8 cellular contexts compared by ENCODE assay signal in the genomic region with DNA sequence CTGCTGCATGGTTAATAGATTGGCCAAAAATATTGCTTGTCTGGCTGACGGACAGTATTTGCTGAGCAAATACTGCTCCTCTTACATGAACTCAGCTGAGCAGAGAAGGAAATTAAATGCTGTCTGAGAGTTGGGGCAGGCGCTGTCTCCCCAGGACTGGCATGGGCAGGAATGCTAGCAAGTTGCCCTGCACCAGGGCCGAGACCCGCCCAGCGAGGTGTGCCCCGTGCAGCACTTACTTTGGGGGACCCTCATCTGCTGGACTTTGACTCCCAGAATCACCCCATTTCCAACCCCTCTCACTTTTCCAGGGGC. TPM values are rescaled to one million over a fixed set of nuclear protein-coding genes. Genes with fewer than 3 reads are reported as not detected.
DNase-seq lines count a peak whose midpoint lies in the region; ATAC-seq and TF ChIP-seq lines count a peak whose summit lies in the region.

No MANE protein-coding gene starts in this region.

- no peaks in the 10 kb centered on the region for H3K9me3 ChIP-seq in SJCRH30 (replicated peaks)

- H3K4me3 ChIP-seq in GM12875 (ENCODE audit: low read depth, low read length): peak overlapping the region; percentile 74
- H3K4me3 ChIP-seq in SJCRH30: peak overlapping the region; percentile 71
- H3K4me3 ChIP-seq in retinal pigment epithelial cell (ENCODE audit: low read length): peak overlapping the region; percentile 63

- H3K4me1 ChIP-seq in SJCRH30: peaks cover 10% of the 10 kb centered on the region

- H3K27ac ChIP-seq in SJCRH30: no peak overlapping the region

- no peak for DNase-seq in SJCRH30
- peak; percentile 5 for DNase-seq in fibroblast of peridontal ligament (ENCODE audit: extremely low read depth)
- DNase-seq in retinal pigment epithelial cell (ENCODE audit: low read depth): no peak
- DNase-seq in epidermal melanocyte (ENCODE audit: insufficient read length, low spot score): no peak
- no peak for DNase-seq in NCI-H2227 (lab: John Stamatoyannopoulos, UW; ENCODE audit: unreplicated experiment)
- no peak for DNase-seq in hypothalamus (lab: John Stamatoyannopoulos, UW)

- TF ChIP-seq CTCF in GM12875 (IDR thresholded peaks at IDR 0.05; ENCODE audit: borderline replicate concordance, insufficient read depth, low read depth, low read length) (no peak), retinal pigment epithelial cell (conservative IDR thresholded peaks at IDR 0.05; ENCODE audit: low read depth, low read length) (no peak)

- no peak for ATAC-seq in HG03460 (IDR thresholded peaks at IDR 0.05; ENCODE audit: unreplicated experiment)

- H3K27me3 ChIP-seq in SJCRH30: no peaks in the 10 kb centered on the region

- no peaks in the 10 kb centered on the region for H3K36me3 ChIP-seq in SJCRH30

RNA-seq across cellular contexts. Expression of gene FBRSL1, which starts 1.4 kb away (rescaled TPM):
- total RNA-seq in SJCRH30 (2014; rRNA removed; shearing (Covaris generic)): 15.6 and 15.7 TPM in 2 replicates
